Comparison of ENCODE assay signal across 8 cellular contexts in the genomic region with DNA sequence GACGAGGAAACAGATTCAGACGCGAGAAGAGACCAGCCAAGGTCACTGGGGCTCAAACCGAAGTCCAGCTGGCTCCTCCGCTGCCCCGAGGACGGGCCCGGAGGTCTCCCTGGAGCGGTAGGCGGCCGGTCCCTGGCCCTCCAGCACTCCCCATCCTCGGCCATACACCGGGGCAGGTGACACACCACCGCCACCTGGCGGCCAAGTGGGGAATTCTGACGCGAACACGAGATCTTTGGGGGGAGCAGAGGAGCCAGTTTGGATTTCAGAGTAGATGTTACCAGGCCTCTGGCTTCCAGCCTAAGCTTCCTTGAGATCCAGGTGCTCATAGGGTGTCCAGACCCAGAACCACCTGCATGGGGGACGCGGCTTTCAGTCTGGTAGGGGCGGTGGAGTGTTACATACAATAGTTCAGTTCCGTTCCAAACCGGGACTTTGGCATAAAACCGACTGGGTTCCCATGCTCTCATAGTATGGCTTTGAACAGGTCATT. TPM values are rescaled to one million over a fixed set of nuclear protein-coding genes. Genes with fewer than 3 reads are reported as not detected.
A peak's percentile ranks its signal among the peaks of the same experiment; 100 is the strongest.
DNase-seq lines count a peak whose midpoint lies in the region; ATAC-seq and TF ChIP-seq lines count a peak whose summit lies in the region.

No MANE protein-coding gene starts in this region.

- POLR2A ChIA-PET in CD8-positive, alpha-beta T cell (lab: Charles Lee), result no interaction called here
- POLR2A ChIA-PET in PC-3 (lab: Charles Lee; ENCODE audit: unreplicated experiment), result no interaction called here

- ATAC-seq in CD8-positive, alpha-beta T cell, result peak; percentile 82
- ATAC-seq in PC-3 (peak; percentile 93), HG02840 (IDR thresholded peaks at IDR 0.05; ENCODE audit: low FRiP score, unreplicated experiment) (no peak)

- H3K23ac ChIP-seq in neuronal stem cell (ENCODE audit: low read depth, low read length, poor library complexity), result no peak overlapping the region

- H3K4me1 Mint-ChIP-seq in CD8-positive, alpha-beta T cell (ENCODE audit: low read depth), result no peaks in the 10 kb centered on the region
- H3K4me1 Mint-ChIP-seq in activated T-cell treated with anti-CD3 and anti-CD28 coated beads, Interleukin-2, amount 50 U/mL, for 24 hours (ENCODE audit: low read depth), result peaks cover 2% of the 10 kb centered on the region

- H4K91ac ChIP-seq in neuronal stem cell (ENCODE audit: low read depth, low read length, poor library complexity), result no peak overlapping the region

- H3K9me2 ChIP-seq in PC-3 (replicated peaks; ENCODE audit: low read length), result no peaks in the 10 kb centered on the region

- no peaks in the 10 kb centered on the region for H3K36me3 Mint-ChIP-seq in CD8-positive, alpha-beta T cell
- no peaks in the 10 kb centered on the region for H3K36me3 Mint-ChIP-seq in activated T-cell treated with anti-CD3 and anti-CD28 coated beads, Interleukin-2, amount 50 U/mL, for 24 hours (ENCODE audit: low read depth)

- H4K20me1 ChIP-seq in PC-3 (ENCODE audit: low read length), result no peaks in the 10 kb centered on the region

- H3K9me3 ChIP-seq in CD8-positive, alpha-beta T cell (ENCODE audit: low read length), result no peaks in the 10 kb centered on the region
- H3K9me3 ChIP-seq in PC-3 (ENCODE audit: low read length) (no peaks in the 10 kb centered on the region), neuronal stem cell (replicated peaks in 1 of 2; ENCODE audit: control insufficient read depth in 2 of 2, insufficient read depth in 1 of 2, low read depth in 1 of 2, low read length in 2 of 2) (peaks cover 0 to 2% of the 10 kb centered on the region in 2 donors)

- intact Hi-C loops in CD8-positive, alpha-beta T cell (cut with DNase I, micrococcal nuclease), result loop anchor here (1.0 to 10.0 kb wide), 3 partner anchors 397 to 624 kb away; partner anchors contain the start of gene C20orf203 (in 1 of the 2)
- intact Hi-C loops in PC-3 (cut with micrococcal nuclease), result loop anchor here (1.0 kb wide), 1 partner anchor 37 kb away; no protein-coding TSS in a partner anchor

- H3K36me3 ChIP-seq in CD8-positive, alpha-beta T cell (ENCODE audit: insufficient read depth, low read length), result no peaks in the 10 kb centered on the region
- H3K36me3 ChIP-seq in PC-3 (ENCODE audit: low read depth, low read length) (no peaks in the 10 kb centered on the region), neuronal stem cell (replicated peaks in 1 of 2; ENCODE audit: control insufficient read depth in 2 of 2, insufficient read depth in 2 of 2, low read length in 2 of 2) (no peaks in the 10 kb centered on the region)

- no peak overlapping the region for H3K9ac ChIP-seq in PC-3 (ENCODE audit: low read length)
- H3K9ac ChIP-seq in neuronal stem cell (ENCODE audit: low read depth, low read length, poor library complexity), result no peak overlapping the region

- no peak overlapping the region for H2BK15ac ChIP-seq in neuronal stem cell (ENCODE audit: low read length)

- no peak overlapping the region for H3K27ac Mint-ChIP-seq in CD8-positive, alpha-beta T cell
- H3K27ac Mint-ChIP-seq in activated T-cell treated with anti-CD3 and anti-CD28 coated beads, Interleukin-2, amount 50 U/mL, for 24 hours, result no peak overlapping the region

- no peak overlapping the region for H3K18ac ChIP-seq in neuronal stem cell (ENCODE audit: low read length)

- H3K27me3 ChIP-seq in CD8-positive, alpha-beta T cell (ENCODE audit: insufficient read depth, low read length), result no peaks in the 10 kb centered on the region
- H3K27me3 ChIP-seq in PC-3 (ENCODE audit: low read length) (peaks cover 18% of the 10 kb centered on the region), neuronal stem cell (ENCODE audit: control insufficient read depth in 3 of 3, insufficient read depth in 3 of 3, low read depth in 1 of 3, low read length in 3 of 3) (peaks cover 0 to 34% (median 2%) of the 10 kb centered on the region in 3 experiments)

- no TSS peak for BruUV-seq in PC-3 (replicated peaks; lab: Mats Ljungman, UMichigan)

- H3K14ac ChIP-seq in neuronal stem cell (ENCODE audit: low read length), result no peak overlapping the region

- no peaks in the 10 kb centered on the region for H3F3A ChIP-seq in PC-3 (ENCODE audit: low read length, unreplicated experiment)

- H2AFZ ChIP-seq in PC-3 (ENCODE audit: low read length), result peak overlapping the region; percentile 69; the same call in 1 of the 2 replicates
- peak overlapping the region; percentile 68 for H2AFZ ChIP-seq in neuronal stem cell (ENCODE audit: low read length)

- no peaks in the 10 kb centered on the region for H3K79me2 ChIP-seq in PC-3 (ENCODE audit: low read length)

- CTCF ChIA-PET in CD8-positive, alpha-beta T cell (lab: Charles Lee), result interaction anchor here (0.5 to 3.0 kb wide), 18 partner anchors 10 to 1454 kb away, joined by 3 to 17 read pairs (median 3); partner anchors contain the start of gene FOXS1
- CTCF ChIA-PET in PC-3 (lab: Charles Lee), result no interaction called here

- no peak overlapping the region for H2BK12ac ChIP-seq in neuronal stem cell (ENCODE audit: low read length)

- H3K4me2 ChIP-seq in PC-3 (ENCODE audit: low read length) (peak overlapping the region; percentile 73), neuronal stem cell (ENCODE audit: insufficient read depth, low read length, poor library complexity, severe bottlenecking) (no peak overlapping the region)

- H3K27ac ChIP-seq in CD8-positive, alpha-beta T cell (ENCODE audit: low read depth, low read length), result no peak overlapping the region
- H3K27ac ChIP-seq in PC-3 (ENCODE audit: low read length), result no peak overlapping the region
- no peak overlapping the region for H3K27ac ChIP-seq in neuronal stem cell (replicated peaks; ENCODE audit: low read length)

- peaks cover 6% of the 10 kb centered on the region for H3K27me3 Mint-ChIP-seq in CD8-positive, alpha-beta T cell (ENCODE audit: low read depth)
- H3K27me3 Mint-ChIP-seq in activated T-cell treated with anti-CD3 and anti-CD28 coated beads, Interleukin-2, amount 50 U/mL, for 24 hours, result peaks cover 12% of the 10 kb centered on the region

- H2BK5ac ChIP-seq in neuronal stem cell (ENCODE audit: low read length), result no peak overlapping the region

- no peak overlapping the region for H3K4me3 Mint-ChIP-seq in CD8-positive, alpha-beta T cell
- H3K4me3 Mint-ChIP-seq in activated T-cell treated with anti-CD3 and anti-CD28 coated beads, Interleukin-2, amount 50 U/mL, for 24 hours, result no peak overlapping the region

- DNase-seq in CD8-positive, alpha-beta T cell, result peak; percentile 58 to 83 (median 69)
- DNase-seq in HK-2 (ENCODE audit: unreplicated experiment), result peak; percentile 80
- peak; percentile 81 for DNase-seq in PC-3
- peak; percentile 88 for DNase-seq in activated T-cell treated with anti-CD3 and anti-CD28 coated beads, Interleukin-2, amount 50 U/mL, for 24 hours
- peak; percentile 34 for DNase-seq in fibroblast of peridontal ligament (ENCODE audit: extremely low read depth)
- peak; percentile 70 for DNase-seq in neuronal stem cell (ENCODE audit: low spot score)
- DNase-seq in stromal cell of bone marrow (ENCODE audit: low read depth), result peak; percentile 18

- H3K4me1 ChIP-seq in CD8-positive, alpha-beta T cell (ENCODE audit: insufficient read depth, low read length), result no peaks in the 10 kb centered on the region
- no peaks in the 10 kb centered on the region for H3K4me1 ChIP-seq in PC-3 (ENCODE audit: insufficient read depth, low read length)
- no peaks in the 10 kb centered on the region for H3K4me1 ChIP-seq in neuronal stem cell (ENCODE audit: control insufficient read depth in 2 of 2, insufficient read depth in 1 of 2, low read depth in 1 of 2, low read length in 2 of 2)

- H3K79me1 ChIP-seq in neuronal stem cell (ENCODE audit: low read depth, low read length), result no peaks in the 10 kb centered on the region

- no peak overlapping the region for H3K4me3 ChIP-seq in CD8-positive, alpha-beta T cell (ENCODE audit: low read depth, low read length)
- H3K4me3 ChIP-seq in PC-3 (ENCODE audit: low read length), result peak overlapping the region; percentile 43; the same call in 1 of the 2 replicates
- H3K4me3 ChIP-seq in neuronal stem cell (ENCODE audit: low read length in 2 of 2), result no peak overlapping the region

- no peak overlapping the region for H2BK120ac ChIP-seq in neuronal stem cell (ENCODE audit: low read depth, low read length)

- no CpG with 5 or more reads among the region's 24 CpGs for WGBS in neuronal stem cell (ENCODE audit: extremely low coverage in 2 of 2, insufficient read length in 2 of 2, insufficient replicate concordance in 1 of 2), 2 donors

- no peaks in the 10 kb centered on the region for H3K9me3 Mint-ChIP-seq in CD8-positive, alpha-beta T cell
- H3K9me3 Mint-ChIP-seq in activated T-cell treated with anti-CD3 and anti-CD28 coated beads, Interleukin-2, amount 50 U/mL, for 24 hours, result no peaks in the 10 kb centered on the region

- peak; percentile 85 for TF ChIP-seq CTCF in CD8-positive, alpha-beta T cell (IDR thresholded peaks at IDR 0.05)
- peak; percentile 93 for TF ChIP-seq CTCF in PC-3 (conservative IDR thresholded peaks at IDR 0.05; ENCODE audit: low read depth, low read length)

- H4K8ac ChIP-seq in neuronal stem cell (ENCODE audit: low read depth, low read length), result no peak overlapping the region

- no peak overlapping the region for H3K4ac ChIP-seq in neuronal stem cell (ENCODE audit: low read length)

- H2AK5ac ChIP-seq in neuronal stem cell (ENCODE audit: low read depth, low read length), result no peak overlapping the region

RNA-seq across cellular contexts. Expression of gene BPIFB1, which starts 16.1 kb away (rescaled TPM):
- not detected for total RNA-seq in CD8-positive, alpha-beta T cell
- not detected in 2 replicates for total RNA-seq in PC-3 (2014; rRNA removed)
- polyA plus RNA-seq in neuronal stem cell (2013, experiment 1 of 2), result not detected
- polyA plus RNA-seq in neuronal stem cell (2013, experiment 2 of 2), result not detected

Comparison
In these comparisons a context has a peak if more than half of its experiments do, and no peak if none do; other contexts are left out.
1. DNase-seq: peak in every context shown above with its lines; median percentile 88 in activated T-cell treated with anti-CD3 and anti-CD28 coated beads, Interleukin-2, amount 50 U/mL, for 24 hours; 81 in PC-3; 80 in HK-2; 70 in neuronal stem cell; 69 in CD8-positive, alpha-beta T cell; 34 in fibroblast of peridontal ligament; 18 in stromal cell of bone marrow.